Comparison of ENCODE assay signal across 1 cellular context in genomic region chr10:95056744-95057363, GRCh38.
TF ChIP-seq lines count a peak whose summit lies in the region.

No MANE protein-coding gene starts in this region.

TF ChIP-seq in HepG2, 621 proteins besides CTCF, POLR2A, EP300 and RAD21 (continued from another document):
- TF ChIP-seq ZNF704 (CRISPR knock-in tag; IDR thresholded peaks at IDR 0.05; ENCODE audit: borderline replicate concordance) (no peak), ISX (CRISPR knock-in tag; conservative IDR thresholded peaks at IDR 0.05) (no peak)
